ENCODE assay signal across 1 cellular context in the genomic region with DNA sequence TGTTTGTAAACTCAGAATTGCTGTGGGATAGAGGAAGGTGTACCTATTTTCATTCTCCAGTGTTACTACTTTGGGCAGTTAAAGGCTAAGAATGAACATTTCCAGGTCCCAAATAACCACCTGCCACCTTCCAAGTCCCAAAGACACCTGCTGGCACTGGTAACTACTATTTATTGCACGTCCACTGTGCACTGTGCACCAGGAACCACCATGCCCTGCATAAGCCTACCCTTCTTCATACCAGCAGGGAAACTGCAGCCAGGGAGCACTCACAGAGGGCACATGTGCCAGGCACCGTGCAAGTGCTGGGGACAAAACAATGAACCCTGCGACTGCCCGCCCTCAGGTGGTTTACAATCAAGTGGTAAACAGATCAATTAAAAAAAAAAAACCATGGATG.
TF ChIP-seq lines count a peak whose summit lies in the region.

No MANE protein-coding gene starts in this region.

TF ChIP-seq in SK-N-SH treated with all-trans-retinoic acid at 6 μM for 48 hours, 23 proteins besides CTCF, POLR2A, EP300 and RAD21 (continued from another document):
- no peak for TF ChIP-seq CSDC2 (CRISPR knock-in tag; IDR thresholded peaks at IDR 0.05)
- no peak for TF ChIP-seq ESRRG (CRISPR knock-in tag; IDR thresholded peaks at IDR 0.05)
- TF ChIP-seq ZFP3 (CRISPR knock-in tag; IDR thresholded peaks at IDR 0.05) = no peak
- TF ChIP-seq ZNF8 (CRISPR knock-in tag; IDR thresholded peaks at IDR 0.05) = no peak
- no peak for TF ChIP-seq BACH2 (CRISPR knock-in tag; IDR thresholded peaks at IDR 0.05; ENCODE audit: borderline replicate concordance)
- no peak for TF ChIP-seq SNAI2 (CRISPR knock-in tag; IDR thresholded peaks at IDR 0.05)
- no peak for TF ChIP-seq ZC3H10 (CRISPR knock-in tag; IDR thresholded peaks at IDR 0.05)
- no peak for TF ChIP-seq ZNF70 (CRISPR knock-in tag; IDR thresholded peaks at IDR 0.05)
